19 cellular contexts compared by ENCODE assay signal in genomic region chr10:4100324-4100826, GRCh38.
"Had no signal": no experiment of that assay in that cellular context is flagged by ENCODE, and none has a peak within 500 bp of the region (broad histone marks: within the 10 kb centered on the region; RNA-seq: fewer than 3 reads in every experiment).

No MANE protein-coding gene starts in this region.

- H3K4me1 ChIP-seq: sigmoid colon, tibial artery, uterus had no signal

- H3K27ac Mint-ChIP-seq: dendritic cell treated with granulocyte-macrophage colony-stimulating factor and Interleukin-4, amounts not matched to agents 40 ng/mL and 50 ng/mL, for 4 days; endodermal cell; naive thymus-derived CD4-positive, alpha-beta T cell had no signal

- H3K27ac ChIP-seq: hepatocyte, sigmoid colon, tibial artery, upper lobe of left lung, uterus had no signal

- H3K79me2 ChIP-seq: hepatocyte had no signal

- H3K4me3 ChIP-seq: hepatocyte, sigmoid colon, tibial artery, upper lobe of left lung, uterus had no signal

- H3K27me3 ChIP-seq: hepatocyte, sigmoid colon, tibial artery, upper lobe of left lung, uterus had no signal

- H3K27me3 Mint-ChIP-seq: dendritic cell treated with granulocyte-macrophage colony-stimulating factor and Interleukin-4, amounts not matched to agents 40 ng/mL and 50 ng/mL, for 4 days had no signal

- ATAC-seq: left colon; left ventricle myocardium superior; naive thymus-derived CD4-positive, alpha-beta T cell had no signal

- H3K36me3 ChIP-seq: sigmoid colon, tibial artery, upper lobe of left lung, uterus had no signal

- H3K9me3 ChIP-seq: sigmoid colon, tibial artery, upper lobe of left lung, uterus had no signal

- H3K4me2 ChIP-seq: hepatocyte had no signal

- H2AFZ ChIP-seq: hepatocyte had no signal

- H3K9me3 Mint-ChIP-seq: dendritic cell treated with granulocyte-macrophage colony-stimulating factor and Interleukin-4, amounts not matched to agents 40 ng/mL and 50 ng/mL, for 4 days had no signal

- H3K4me3 Mint-ChIP-seq: dendritic cell treated with granulocyte-macrophage colony-stimulating factor and Interleukin-4, amounts not matched to agents 40 ng/mL and 50 ng/mL, for 4 days; endodermal cell; naive thymus-derived CD4-positive, alpha-beta T cell; neural crest cell had no signal

- DNase-seq: endodermal cell; foreskin melanocyte; head of caudate nucleus; left colon; left ventricle myocardium superior; mesendoderm; naive thymus-derived CD4-positive, alpha-beta T cell; posterior cingulate gyrus; sigmoid colon; small intestine; stimulated activated CD4-positive, alpha-beta T cell treated with anti-CD3 and anti-CD28 coated beads, Interleukin-12 subunit alpha, Interleukin-12 subunit beta, amount 100 ng/mL, for 4 hours; stimulated activated CD4-positive, alpha-beta T cell treated with anti-CD3 and anti-CD28 coated beads, Interleukin-2, amount 100 ng/mL, for 48 hours; stimulated activated naive CD4-positive, alpha-beta T cell treated with Interleukin-2 at 50 U/mL for 16 hours; tibial artery; upper lobe of left lung; uterus had no signal
